In the genomic region with DNA sequence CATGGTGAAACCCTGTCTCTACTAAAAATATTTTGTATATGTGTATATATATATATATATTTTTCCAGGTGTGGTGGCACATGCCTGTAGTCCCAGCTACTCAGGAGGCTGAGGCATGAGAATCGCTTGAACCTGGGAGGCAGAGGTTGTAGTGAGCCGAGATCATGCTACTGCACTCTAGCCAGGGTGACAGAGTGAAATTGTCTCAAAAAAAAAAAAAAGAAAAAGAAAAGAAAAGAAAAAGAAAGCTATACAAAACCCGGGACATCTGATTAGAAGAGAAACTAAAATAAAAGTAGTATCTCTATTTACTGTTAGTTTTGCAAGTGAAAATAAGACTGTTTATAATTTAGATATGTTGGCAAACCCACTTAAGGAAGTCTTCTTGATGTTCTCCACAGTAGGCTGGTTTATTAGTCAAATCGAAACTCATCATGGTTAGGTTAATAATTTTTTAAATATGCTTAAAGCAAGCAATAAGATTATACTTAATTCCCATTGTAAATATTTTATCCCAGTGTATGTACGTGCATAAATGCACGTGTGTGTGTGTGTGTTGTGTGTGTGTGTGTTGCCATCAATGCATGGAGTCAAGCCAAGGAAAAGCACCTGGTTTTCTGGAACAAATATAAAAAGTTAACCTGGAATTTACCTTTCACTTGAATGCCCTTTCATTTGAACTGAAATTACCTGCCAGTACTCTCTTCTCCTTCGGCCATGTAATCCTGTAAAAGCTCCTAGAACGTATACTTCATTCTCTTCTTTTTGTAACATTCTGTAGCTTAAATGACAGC, we compare ENCODE assay signal across 12 cellular contexts. TPM values are rescaled to one million over a fixed set of nuclear protein-coding genes. Genes with fewer than 3 reads are reported as not detected.
DNase-seq lines count a peak whose midpoint lies in the region; ATAC-seq and TF ChIP-seq lines count a peak whose summit lies in the region.
"Had no signal": no experiment of that assay in that cellular context is flagged by ENCODE, and none has a peak within 500 bp of the region (broad histone marks: within the 10 kb centered on the region; RNA-seq: fewer than 3 reads in every experiment).

No MANE protein-coding gene starts in this region.

- H3K27me3 Mint-ChIP-seq in activated naive CD8-positive, alpha-beta T cell treated with anti-CD3 and anti-CD28 coated beads for 36 hours = no peaks in the 10 kb centered on the region

- ATAC-seq in GM18505 (IDR thresholded peaks at IDR 0.05; ENCODE audit: unreplicated experiment) (peak; percentile 79), GM19467 (IDR thresholded peaks at IDR 0.05; ENCODE audit: unreplicated experiment) (peak; percentile 74), HG03045 (IDR thresholded peaks at IDR 0.05; ENCODE audit: unreplicated experiment) (peak; percentile 73)

- H3K27ac Mint-ChIP-seq in activated naive CD8-positive, alpha-beta T cell treated with anti-CD3 and anti-CD28 coated beads for 36 hours = peak overlapping the region; percentile 54

- intact Hi-C loops in posterior cingulate gyrus (cut with DNase I) = no loop called here

- no peak for TF ChIP-seq POLR2A in GM18505 (IDR thresholded peaks at IDR 0.05; ENCODE audit: borderline replicate concordance, extremely low read depth, insufficient read depth, insufficient read length)

- H3K36me3 Mint-ChIP-seq in activated naive CD8-positive, alpha-beta T cell treated with anti-CD3 and anti-CD28 coated beads for 36 hours = peaks cover 42% of the 10 kb centered on the region

- DNase-seq in activated naive CD8-positive, alpha-beta T cell treated with anti-CD3 and anti-CD28 coated beads for 36 hours = no peak
- no peak for DNase-seq in NCI-H345 (lab: John Stamatoyannopoulos, UW)
- DNase-seq in posterior cingulate gyrus = no peak
- no peak for DNase-seq in hypothalamus (lab: John Stamatoyannopoulos, UW)
- DNase-seq in NCI-H524 treated with DMSO at 0.1 percent for 48 hours (lab: John Stamatoyannopoulos, UW) = no peak
- DNase-seq: EL, NCI-H226 had no signal

- no peaks in the 10 kb centered on the region for H3K9me3 Mint-ChIP-seq in activated naive CD8-positive, alpha-beta T cell treated with anti-CD3 and anti-CD28 coated beads for 36 hours

- H3K4me1 Mint-ChIP-seq in activated naive CD8-positive, alpha-beta T cell treated with anti-CD3 and anti-CD28 coated beads for 36 hours = peaks cover 22% of the 10 kb centered on the region

- no peak overlapping the region for H3K4me3 Mint-ChIP-seq in activated naive CD8-positive, alpha-beta T cell treated with anti-CD3 and anti-CD28 coated beads for 36 hours

RNA-seq across cellular contexts. Expression of gene VNN2, which starts 7.1 kb away (rescaled TPM):
- 10 to 100 TPM in 1 of 2 experiments, 1 to 10 TPM in 1; 9.4 to 11.9 TPM for total RNA-seq in activated naive CD8-positive, alpha-beta T cell treated with anti-CD3 and anti-CD28 coated beads for 36 hours
- total RNA-seq: myocyte had no signal

RNA-seq across cellular contexts. Expression of gene VNN1, which starts 36.8 kb away (rescaled TPM):
- not detected for total RNA-seq in activated naive CD8-positive, alpha-beta T cell treated with anti-CD3 and anti-CD28 coated beads for 36 hours
- total RNA-seq: T-helper 2 cell treated with Interferon-gamma antibody and Interleukin-4, amounts not matched to agents 100 ng/mL and 5 ng/mL, for 36 hours had no signal

RNA-seq across cellular contexts. Expression of gene SLC18B1, which starts 47.8 kb away (rescaled TPM):
- 10 to 100 TPM in 1 of 2 experiments, 1 to 10 TPM in 1; 9.7 to 10.8 TPM for total RNA-seq in activated naive CD8-positive, alpha-beta T cell treated with anti-CD3 and anti-CD28 coated beads for 36 hours
